7 cellular contexts compared by ENCODE assay signal in genomic region chr16:22098538-22099255, GRCh38. TPM values are rescaled to one million over a fixed set of nuclear protein-coding genes. Genes with fewer than 3 reads are reported as not detected.
DNase-seq lines count a peak whose midpoint lies in the region; ATAC-seq and TF ChIP-seq lines count a peak whose summit lies in the region.

No MANE protein-coding gene starts in this region.

- H3K4me1 ChIP-seq in OCI-LY3 (ENCODE audit: low read length), result peaks cover 18% of the 10 kb centered on the region
- no peaks in the 10 kb centered on the region for H3K4me1 ChIP-seq in lung (ENCODE audit: control insufficient read depth in 2 of 2, insufficient read depth in 2 of 2, low read length in 2 of 2)

- TF ChIP-seq CTCF in OCI-LY3 (IDR thresholded peaks at IDR 0.05; ENCODE audit: low read depth, low read length), result peak; percentile 79
- peak; percentile 24 for TF ChIP-seq CTCF in lung (IDR thresholded peaks at IDR 0.05; ENCODE audit: control extremely low read depth, extremely low read depth)

- H3K27me3 ChIP-seq in OCI-LY3 (ENCODE audit: low read depth, low read length) (no peaks in the 10 kb centered on the region), lung (ENCODE audit: control insufficient read depth, insufficient read depth) (no peaks in the 10 kb centered on the region)

- H2AFZ ChIP-seq in OCI-LY3 (ENCODE audit: low read depth, low read length), result peak overlapping the region; percentile 82

- H4K20me1 ChIP-seq in OCI-LY3 (ENCODE audit: insufficient read depth, low read length), result no peaks in the 10 kb centered on the region

- H3K9ac ChIP-seq in OCI-LY3 (ENCODE audit: low read length), result peak overlapping the region; percentile 46

- H3K9me3 ChIP-seq in OCI-LY3 (ENCODE audit: insufficient read depth, low read length) (no peaks in the 10 kb centered on the region), lung (ENCODE audit: control insufficient read depth in 2 of 2, insufficient read depth in 1 of 2, low read length in 1 of 2) (no peaks in the 10 kb centered on the region)

- no peaks in the 10 kb centered on the region for H3K79me2 ChIP-seq in OCI-LY3 (ENCODE audit: low read length)

- WGBS in lung, 2 donors, result 53 to 60% methylated on average over 8 of the region's 8 CpGs

- no peak overlapping the region for H3K27ac ChIP-seq in OCI-LY3 (ENCODE audit: low read length)
- no peak overlapping the region for H3K27ac ChIP-seq in lung (ENCODE audit: low read depth in 1 of 2, low read length in 1 of 2)

- H3K36me3 ChIP-seq in OCI-LY3 (replicated peaks; ENCODE audit: low read depth, low read length) (no peaks in the 10 kb centered on the region), lung (ENCODE audit: control insufficient read depth in 2 of 2, insufficient read depth in 2 of 2, low read length in 2 of 2) (no peaks in the 10 kb centered on the region)

- H3K4me3 ChIP-seq in OCI-LY3 (ENCODE audit: low read length), result peak overlapping the region; percentile 71
- no peak overlapping the region for H3K4me3 ChIP-seq in lung

- H3K4me2 ChIP-seq in OCI-LY3 (ENCODE audit: low read length), result peak overlapping the region; percentile 75

- peak; percentile 47 for DNase-seq in DMS79 treated with DMSO at 0.1 percent for 48 hours (lab: John Stamatoyannopoulos, UW)
- peak; percentile 18 for DNase-seq in HS-5 (ENCODE audit: low read depth)
- peak; percentile 64 for DNase-seq in cerebellum (ENCODE audit: low spot score)
- no peak for DNase-seq in lung (ENCODE audit: low spot score)

- ATAC-seq in lung (ENCODE audit: insufficient read depth, low FRiP score), result no peak
- ATAC-seq in GM19023 (IDR thresholded peaks at IDR 0.05; ENCODE audit: unreplicated experiment), result no peak
- no peak for ATAC-seq in GM18870 (IDR thresholded peaks at IDR 0.05; ENCODE audit: unreplicated experiment)

RNA-seq across cellular contexts. Expression of gene VWA3A, which starts 6.4 kb away (rescaled TPM):
- total RNA-seq in cerebellum (5.4 TPM), lung (10 to 100 TPM; 12.9 to 15.1 TPM)
- polyA plus RNA-seq in lung, result 1 to 10 TPM; 2.4 to 4.6 TPM
